In genomic region chr6:96194675-96195074, GRCh38 we compare ENCODE assay signal across 22 cellular contexts.
"Had no signal": no experiment of that assay in that cellular context is flagged by ENCODE, and none has a peak within 500 bp of the region (broad histone marks: within the 10 kb centered on the region; RNA-seq: fewer than 3 reads in every experiment).

No MANE protein-coding gene starts in this region.

- H3K36me3 ChIP-seq: Peyer's patch had no signal

- DNase-seq: activated CD4-positive, alpha-beta memory T cell treated with anti-CD3 and anti-CD28 coated beads for 36 hours; activated CD4-positive, alpha-beta T cell treated with anti-CD3 and anti-CD28 coated beads, Interleukin-2, amount 10 ng/mL, durations not matched to agents 7 days and 5 days; activated CD4-positive, CD25-positive, alpha-beta regulatory T cell; activated CD8-positive, alpha-beta memory T cell treated with anti-CD3 and anti-CD28 coated beads for 24 hours; activated gamma-delta T cell; activated naive CD4-positive, alpha-beta T cell treated with anti-CD3 and anti-CD28 coated beads for 36 hours; activated T-cell treated with anti-CD3 and anti-CD28 coated beads, Interleukin-2, amount 50 U/mL, for 4 hours; amygdala; Karpas-422; MM.1S; NCI-H1105 treated with DMSO at 0.1 percent for 48 hours; NCI-H1436 treated with DMSO at 0.1 percent for 48 hours; NCI-H187; NCI-H2081; NCI-H524; Peyer's patch; SHP77 treated with DMSO at 0.1 percent for 48 hours had no signal

- H3K27me3 Mint-ChIP-seq: activated CD4-positive, alpha-beta T cell treated with anti-CD3 and anti-CD28 coated beads, Interleukin-2, amount 10 ng/mL, durations not matched to agents 7 days and 5 days; activated naive CD8-positive, alpha-beta T cell had no signal

- ATAC-seq: activated T-cell treated with anti-CD3 and anti-CD28 coated beads, Interleukin-2, amount 50 U/mL, for 4 hours; activated T-helper 17 cell treated with anti-CD3 and anti-CD28 coated beads, Interleukin-2, amount 50 U/mL, for 72 hours; K562 had no signal

- H3K27me3 ChIP-seq: Peyer's patch had no signal

- H3K4me1 Mint-ChIP-seq: activated CD4-positive, alpha-beta T cell treated with anti-CD3 and anti-CD28 coated beads, Interleukin-2, amount 10 ng/mL, durations not matched to agents 7 days and 5 days; activated T-helper 17 cell treated with anti-CD3 and anti-CD28 coated beads, Interleukin-2, amount 50 U/mL, for 72 hours had no signal

- H3K27ac ChIP-seq: Peyer's patch, RWPE1 had no signal

- H3K36me3 Mint-ChIP-seq: activated CD4-positive, alpha-beta memory T cell treated with anti-CD3 and anti-CD28 coated beads for 36 hours; activated naive CD8-positive, alpha-beta T cell had no signal

- H3K4me3 Mint-ChIP-seq: activated CD4-positive, alpha-beta memory T cell treated with anti-CD3 and anti-CD28 coated beads for 36 hours; activated CD4-positive, alpha-beta T cell treated with anti-CD3 and anti-CD28 coated beads, Interleukin-2, amount 10 ng/mL, durations not matched to agents 7 days and 5 days; activated naive CD4-positive, alpha-beta T cell treated with anti-CD3 and anti-CD28 coated beads for 36 hours; activated naive CD8-positive, alpha-beta T cell; activated T-cell treated with anti-CD3 and anti-CD28 coated beads, Interleukin-2, amount 50 U/mL, for 4 hours; activated T-helper 17 cell treated with anti-CD3 and anti-CD28 coated beads, Interleukin-2, amount 50 U/mL, for 72 hours; T-helper 1 cell treated with Interleukin-12 subunit alpha and Interleukin-12 subunit beta and Interleukin-4 antibody, amounts not matched to agents 30 μg/mL and 1 μg/mL, for 36 hours had no signal

- H3K27ac Mint-ChIP-seq: activated CD4-positive, alpha-beta memory T cell treated with anti-CD3 and anti-CD28 coated beads for 36 hours; activated CD4-positive, alpha-beta T cell treated with anti-CD3 and anti-CD28 coated beads, Interleukin-2, amount 10 ng/mL, durations not matched to agents 7 days and 5 days; activated naive CD4-positive, alpha-beta T cell treated with anti-CD3 and anti-CD28 coated beads for 36 hours; activated naive CD8-positive, alpha-beta T cell; activated T-helper 17 cell treated with anti-CD3 and anti-CD28 coated beads, Interleukin-2, amount 50 U/mL, for 72 hours; T-helper 1 cell treated with Interleukin-12 subunit alpha and Interleukin-12 subunit beta and Interleukin-4 antibody, amounts not matched to agents 30 μg/mL and 1 μg/mL, for 36 hours had no signal

- H3K9me3 Mint-ChIP-seq: activated CD4-positive, alpha-beta T cell treated with anti-CD3 and anti-CD28 coated beads, Interleukin-2, amount 10 ng/mL, durations not matched to agents 7 days and 5 days had no signal

- H3K4me3 ChIP-seq: K562, Peyer's patch had no signal

- H3K9me3 ChIP-seq: Peyer's patch had no signal

- H3K4me1 ChIP-seq: Peyer's patch had no signal
